6 cellular contexts compared by ENCODE assay signal in genomic region chr7:95674101-95674500, GRCh38.
"Had no signal": no experiment of that assay in that cellular context is flagged by ENCODE, and none has a peak within 500 bp of the region (broad histone marks: within the 10 kb centered on the region; RNA-seq: fewer than 3 reads in every experiment).

No MANE protein-coding gene starts in this region.

- FAIRE-seq: GM12878, GM12891, GM18507, GM19239 had no signal

- DNase-seq: GDM1, GF-D8 had no signal

- ATAC-seq: GM12878 had no signal
